ENCODE assay signal across 20 cellular contexts in the genomic region with DNA sequence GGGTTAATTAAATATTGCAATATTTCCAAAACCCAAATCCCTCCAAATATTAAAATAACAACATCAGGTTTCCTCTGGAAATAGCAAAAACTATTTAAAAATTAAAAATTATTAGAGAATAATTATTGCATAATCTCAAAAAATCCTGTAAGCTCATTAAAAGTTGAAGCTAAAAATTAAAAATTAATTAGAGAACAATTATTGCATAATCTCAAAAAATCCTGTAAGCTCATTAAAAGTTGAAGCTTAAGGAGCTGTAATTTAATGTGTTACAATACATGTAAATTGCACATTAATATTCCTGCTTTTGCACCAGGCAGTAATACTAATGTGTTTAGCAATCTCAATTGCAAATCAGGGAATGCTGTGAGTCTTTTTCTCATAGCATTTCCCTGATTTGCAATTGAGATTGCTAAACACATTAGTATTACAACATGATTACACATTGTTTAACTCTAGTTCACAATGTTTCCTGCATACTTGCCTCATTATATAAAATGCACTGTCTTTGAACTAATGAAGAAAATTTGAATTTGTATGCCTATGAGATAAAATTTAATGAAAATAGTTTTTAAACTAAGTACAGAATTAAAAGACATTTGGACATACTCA.
DNase-seq lines count a peak whose midpoint lies in the region; FAIRE-seq and TF ChIP-seq lines count a peak whose summit lies in the region.
"Had no signal": no experiment of that assay in that cellular context is flagged by ENCODE, and none has a peak within 500 bp of the region (broad histone marks: within the 10 kb centered on the region; RNA-seq: fewer than 3 reads in every experiment).

No MANE protein-coding gene starts in this region.

- H2BK120ac ChIP-seq in mesenchymal stem cell (ENCODE audit: low read depth, low read length): no peak overlapping the region

- no peak for TF ChIP-seq CTCF in right atrium auricular region (IDR thresholded peaks at IDR 0.05)

- no peak overlapping the region for H3K4me3 ChIP-seq in SK-N-MC
- H3K4me3 ChIP-seq in mesenchymal stem cell (ENCODE audit: insufficient read depth in 1 of 2, low read depth in 1 of 2, low read length in 2 of 2): no peak overlapping the region
- H3K4me3 ChIP-seq in right atrium auricular region: no peak overlapping the region
- H3K4me3 ChIP-seq: HAP-1, PC-9, SJSA1 had no signal

- H4K91ac ChIP-seq in mesenchymal stem cell (ENCODE audit: low read length): no peak overlapping the region

- no peak overlapping the region for H3K18ac ChIP-seq in mesenchymal stem cell (ENCODE audit: low read depth in 1 of 2, low read length in 2 of 2)

- H2BK12ac ChIP-seq in mesenchymal stem cell (ENCODE audit: low read length in 2 of 2): no peak overlapping the region

- no peaks in the 10 kb centered on the region for H3K79me1 ChIP-seq in mesenchymal stem cell (replicated peaks; ENCODE audit: low read length, poor library complexity, severe bottlenecking)

- H3K27me3 ChIP-seq in mesenchymal stem cell (ENCODE audit: control insufficient read depth in 1 of 2, insufficient read depth in 1 of 2, low read length in 2 of 2): no peaks in the 10 kb centered on the region
- no peaks in the 10 kb centered on the region for H3K27me3 ChIP-seq in right atrium auricular region
- H3K27me3 ChIP-seq: SJSA1 had no signal

- H3K4me1 ChIP-seq in mesenchymal stem cell (ENCODE audit: control insufficient read depth, insufficient read depth, low read depth, low read length): no peaks in the 10 kb centered on the region
- no peaks in the 10 kb centered on the region for H3K4me1 ChIP-seq in right atrium auricular region
- H3K4me1 ChIP-seq: HAP-1, SJSA1 had no signal

- H3K27ac ChIP-seq in SK-N-MC (peak overlapping the region; percentile 5; the same call in 1 of the 2 replicates), epithelial cell of prostate (peak overlapping the region; percentile 22), mesenchymal stem cell (ENCODE audit: low read length, poor library complexity, severe bottlenecking) (no peak overlapping the region), right atrium auricular region (no peak overlapping the region)
- H3K27ac ChIP-seq: PC-9, SJSA1 had no signal

- H4K8ac ChIP-seq in mesenchymal stem cell (ENCODE audit: low read length): no peak overlapping the region

- no peak overlapping the region for H2BK15ac ChIP-seq in mesenchymal stem cell (ENCODE audit: low read depth, poor library complexity, severe bottlenecking)

- no peak overlapping the region for H2AFZ ChIP-seq in mesenchymal stem cell (ENCODE audit: low read depth, low read length)
- H2AFZ ChIP-seq: PC-9 had no signal

- H3K4ac ChIP-seq in mesenchymal stem cell (ENCODE audit: low read depth in 1 of 2, low read length in 2 of 2): no peak overlapping the region

- H3K9me3 ChIP-seq in SK-N-MC (ENCODE audit: low read depth, low read length): no peaks in the 10 kb centered on the region
- no peaks in the 10 kb centered on the region for H3K9me3 ChIP-seq in mesenchymal stem cell (ENCODE audit: control insufficient read depth, low read length)
- H3K9me3 ChIP-seq in right atrium auricular region: no peaks in the 10 kb centered on the region
- H3K9me3 ChIP-seq: HAP-1, SJSA1 had no signal

- peak; percentile 79 for FAIRE-seq in G401.6 (lab: Jason Lieb, UNC)
- FAIRE-seq: HTR-8/SVneo had no signal

- no peaks in the 10 kb centered on the region for H3K36me3 ChIP-seq in SK-N-MC (ENCODE audit: insufficient read depth, low read length)
- H3K36me3 ChIP-seq in mesenchymal stem cell (ENCODE audit: control insufficient read depth in 1 of 2, insufficient read depth in 2 of 2, low read depth in 1 of 2, low read length in 2 of 2): no peaks in the 10 kb centered on the region
- H3K36me3 ChIP-seq in right atrium auricular region: no peaks in the 10 kb centered on the region
- H3K36me3 ChIP-seq: HAP-1, SJSA1 had no signal

- DNase-seq in SK-N-MC (ENCODE audit: low read depth, low spot score) (no peak), epithelial cell of prostate (ENCODE audit: low read depth, low spot score) (no peak), mesenchymal stem cell (peak; percentile 62), HK-2 (ENCODE audit: unreplicated experiment) (no peak), right atrium auricular region (ENCODE audit: low spot score) (no peak), dermis blood vessel endothelial cell (no peak)
- DNase-seq: ACHN; Calu3; CD4-positive, alpha-beta memory T cell; DMS53; NCI-H1048; NCI-H146; NCI-H2081; NCI-H510A; NCI-H82; PC-9 had no signal

- H3K9ac ChIP-seq in SK-N-MC (ENCODE audit: insufficient read length) (no peak overlapping the region), mesenchymal stem cell (ENCODE audit: low read length) (no peak overlapping the region)

- H3K23ac ChIP-seq in mesenchymal stem cell (ENCODE audit: low read length in 2 of 2): no peak overlapping the region

- no peak overlapping the region for H3K4me2 ChIP-seq in mesenchymal stem cell (ENCODE audit: low read length, poor library complexity, severe bottlenecking)
- H3K4me2 ChIP-seq: PC-9 had no signal

- no peak overlapping the region for H2BK5ac ChIP-seq in mesenchymal stem cell (ENCODE audit: low read depth, low read length, poor library complexity, severe bottlenecking)

- H3K14ac ChIP-seq in mesenchymal stem cell (ENCODE audit: low read length in 2 of 2): no peak overlapping the region

- no peak overlapping the region for H2AK5ac ChIP-seq in mesenchymal stem cell (ENCODE audit: low read length, severe bottlenecking)

Comparison
In these comparisons a context has a peak if more than half of its experiments do, and no peak if none do; other contexts are left out.
1. H3K27ac ChIP-seq: peak in SK-N-MC (single experiment) and epithelial cell of prostate (single experiment); none in mesenchymal stem cell (single experiment) and right atrium auricular region (0 of 2).